ENCODE assay signal across 8 cellular contexts in the genomic region with DNA sequence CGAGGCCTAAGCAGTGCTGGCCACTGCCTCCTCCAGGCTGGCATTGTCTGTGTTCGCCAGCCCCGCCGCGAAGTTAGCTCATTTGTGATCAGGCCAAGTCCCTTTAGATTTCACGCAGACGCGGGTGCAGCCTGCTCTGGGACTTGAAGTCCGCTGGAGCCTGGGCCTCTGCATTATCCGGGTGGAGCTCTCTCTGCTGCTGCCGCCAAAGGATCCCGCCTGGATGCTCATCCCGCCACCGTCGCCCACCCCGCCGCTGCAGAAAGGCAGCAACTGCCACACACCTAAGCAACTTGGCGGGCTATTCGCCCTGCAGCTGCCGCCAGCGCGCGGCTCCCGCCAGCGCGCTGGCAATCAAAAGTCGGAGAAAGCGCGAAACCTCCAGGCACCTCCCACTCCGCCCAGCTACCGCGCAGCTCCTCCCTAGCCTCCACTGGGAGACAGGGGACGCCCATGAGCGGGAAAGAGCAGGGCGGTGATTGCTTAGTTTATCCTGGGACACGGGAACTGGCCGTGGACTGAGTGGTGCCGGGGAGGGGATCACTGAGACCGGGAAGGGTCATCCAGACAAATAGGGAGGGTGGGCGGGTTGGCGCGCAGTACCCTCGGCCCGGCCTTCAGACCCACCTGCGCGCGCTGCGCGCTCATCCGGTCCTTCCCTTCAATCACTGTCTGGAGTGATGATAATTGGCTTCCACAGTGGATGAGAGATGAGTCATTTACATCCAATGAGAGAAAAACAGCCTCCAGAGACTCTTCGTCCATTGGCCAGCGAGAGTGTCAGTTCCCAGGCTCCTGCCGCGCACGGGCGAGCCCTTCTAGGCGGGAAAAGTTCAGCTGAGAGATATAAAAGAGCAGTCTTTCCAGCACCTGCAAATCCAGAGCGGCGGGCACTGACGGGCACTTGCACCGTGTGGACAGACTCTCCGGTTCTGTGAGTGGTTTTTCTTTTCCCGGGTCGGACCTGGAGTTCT. TPM values are rescaled to one million over a fixed set of nuclear protein-coding genes. Genes with fewer than 3 reads are reported as not detected.
DNase-seq lines count a peak whose midpoint lies in the region; ATAC-seq and TF ChIP-seq lines count a peak whose summit lies in the region.

Gene FAM111B, plus strand, starts transcription at position 875 of the 974 bp plus-strand sequence. CDS start 2,389 bp downstream, outside the sequence.

- peaks cover 32% of the 10 kb centered on the region for H3K27me3 Mint-ChIP-seq in GM23338 (ENCODE audit: insufficient read depth, low read depth, poor library complexity)

- H3K4me3 Mint-ChIP-seq in GM23338, result peak within 1 kb of the TSS; percentile 91

- 2% methylated on average over 46 of the region's 64 CpGs; no CpG with 5 or more reads in 1 of the 2 donors for WGBS in transverse colon (ENCODE audit: low coverage in 1 of 2), 2 donors

- in situ Hi-C loops in transverse colon (cut with MboI; ENCODE audit: low pct_ligation_motif_present in 1 of 4, low pct_unique_long_range_greater_than_20kb in 1 of 4, low sequenced_read_pairs in 3 of 4), result no loop called here

- H3K27ac Mint-ChIP-seq in GM23338, result no peak within 1 kb of the TSS; the same call in 1 of the 2 replicates

- TF ChIP-seq POLR2A in Raji (IDR thresholded peaks at IDR 0.05; ENCODE audit: insufficient read depth, low read depth, low read length) (peak; percentile 61), transverse colon (IDR thresholded peaks at IDR 0.05) (no peak)

- no peaks in the 10 kb centered on the region for H3K9me2 ChIP-seq in GM23338 (ENCODE audit: insufficient read depth)

- no peak for TF ChIP-seq EP300 in transverse colon (IDR thresholded peaks at IDR 0.05; ENCODE audit: low read depth)

- peaks cover 14% of the 10 kb centered on the region for H3K9me3 Mint-ChIP-seq in GM23338

- no peaks in the 10 kb centered on the region; the same call in 1 of the 2 replicates for H3F3A ChIP-seq in GM23338 (replicated peaks; ENCODE audit: low read depth)

- peaks cover 20% of the 10 kb centered on the region for H3K4me1 Mint-ChIP-seq in GM23338

- peaks cover 40% of the 10 kb centered on the region for H3K36me3 Mint-ChIP-seq in GM23338 (ENCODE audit: low read depth)

- H3K27me3 ChIP-seq in GM23338 (ENCODE audit: insufficient read depth), result peaks cover 46% of the 10 kb centered on the region
- peaks cover 6% of the 10 kb centered on the region for H3K27me3 ChIP-seq in transverse colon

- no peaks in the 10 kb centered on the region; the same call in 1 of the 2 replicates for H4K20me1 ChIP-seq in GM23338 (replicated peaks; ENCODE audit: insufficient read depth)

- H3K4me1 ChIP-seq in GM23338 (ENCODE audit: insufficient read depth) (peaks cover 14% of the 10 kb centered on the region; the same call in 1 of the 2 replicates), transverse colon (peaks cover 4 to 29% (median 14%) of the 10 kb centered on the region in 4 donors)

- H3K36me3 ChIP-seq in GM23338 (ENCODE audit: insufficient read depth) (0 out of 2 replicates have a peak, but pooled peaks cover 6% of the 10 kb centered on the region), transverse colon (no peaks in the 10 kb centered on the region)

- peak; percentile 86 for ATAC-seq in GM23338

- TF ChIP-seq CTCF in GM23338 (conservative IDR thresholded peaks at IDR 0.05; ENCODE audit: low read depth in 2 of 2) (no peak), transverse colon (IDR thresholded peaks at IDR 0.05) (peak in 1 of 5 experiments; percentile 17)

- peak within 1 kb of the TSS; percentile 88 for H3K4me2 ChIP-seq in GM23338

- intact Hi-C loops in transverse colon (cut with DNase I; ENCODE audit: low total_unique reads), result no loop called here

- H3K9me3 ChIP-seq in transverse colon, result no peaks in the 10 kb centered on the region

- DNase-seq in ELR (ENCODE audit: low read depth) (peak; percentile 97), GM23338 (ENCODE audit: low spot score) (peak; percentile 97), Kasumi-1 (lab: John Stamatoyannopoulos, UW) (peak; percentile 14 to 30), globus pallidus (ENCODE audit: low spot score) (peak; percentile 81), non-pigmented ciliary epithelial cell (ENCODE audit: low read depth) (peak; percentile 54), transverse colon (peak; percentile 90)
- peak; percentile 71 for DNase-seq in activated naive CD4-positive, alpha-beta T cell treated with Interleukin-2 at 50 U/mL for 16 hours

- H3K79me2 ChIP-seq in GM23338 (replicated peaks; ENCODE audit: insufficient read depth), result 0 out of 2 replicates have a peak, but pooled peaks cover 7% of the 10 kb centered on the region

- H3K27ac ChIP-seq in GM23338 (ENCODE audit: low read depth), result no peak within 1 kb of the TSS
- peak within 1 kb of the TSS; percentile 50 to 76 (median 60) for H3K27ac ChIP-seq in transverse colon

- H3K4me3 ChIP-seq in GM23338 (peak within 1 kb of the TSS; percentile 80), transverse colon (peak within 1 kb of the TSS; percentile 10 to 67 (median 47))

- peak within 1 kb of the TSS; percentile 38; the same call in 1 of the 2 replicates for H2AFZ ChIP-seq in GM23338

TF ChIP-seq in GM23338, 12 proteins besides CTCF, POLR2A, EP300 and RAD21 (continues in another document):
- peak; percentile 36; the same call in 1 of the 2 replicates for TF ChIP-seq POLR2AphosphoS5 (IDR thresholded peaks at IDR 0.05; ENCODE audit: low read depth)
- TF ChIP-seq, protein P1, sequence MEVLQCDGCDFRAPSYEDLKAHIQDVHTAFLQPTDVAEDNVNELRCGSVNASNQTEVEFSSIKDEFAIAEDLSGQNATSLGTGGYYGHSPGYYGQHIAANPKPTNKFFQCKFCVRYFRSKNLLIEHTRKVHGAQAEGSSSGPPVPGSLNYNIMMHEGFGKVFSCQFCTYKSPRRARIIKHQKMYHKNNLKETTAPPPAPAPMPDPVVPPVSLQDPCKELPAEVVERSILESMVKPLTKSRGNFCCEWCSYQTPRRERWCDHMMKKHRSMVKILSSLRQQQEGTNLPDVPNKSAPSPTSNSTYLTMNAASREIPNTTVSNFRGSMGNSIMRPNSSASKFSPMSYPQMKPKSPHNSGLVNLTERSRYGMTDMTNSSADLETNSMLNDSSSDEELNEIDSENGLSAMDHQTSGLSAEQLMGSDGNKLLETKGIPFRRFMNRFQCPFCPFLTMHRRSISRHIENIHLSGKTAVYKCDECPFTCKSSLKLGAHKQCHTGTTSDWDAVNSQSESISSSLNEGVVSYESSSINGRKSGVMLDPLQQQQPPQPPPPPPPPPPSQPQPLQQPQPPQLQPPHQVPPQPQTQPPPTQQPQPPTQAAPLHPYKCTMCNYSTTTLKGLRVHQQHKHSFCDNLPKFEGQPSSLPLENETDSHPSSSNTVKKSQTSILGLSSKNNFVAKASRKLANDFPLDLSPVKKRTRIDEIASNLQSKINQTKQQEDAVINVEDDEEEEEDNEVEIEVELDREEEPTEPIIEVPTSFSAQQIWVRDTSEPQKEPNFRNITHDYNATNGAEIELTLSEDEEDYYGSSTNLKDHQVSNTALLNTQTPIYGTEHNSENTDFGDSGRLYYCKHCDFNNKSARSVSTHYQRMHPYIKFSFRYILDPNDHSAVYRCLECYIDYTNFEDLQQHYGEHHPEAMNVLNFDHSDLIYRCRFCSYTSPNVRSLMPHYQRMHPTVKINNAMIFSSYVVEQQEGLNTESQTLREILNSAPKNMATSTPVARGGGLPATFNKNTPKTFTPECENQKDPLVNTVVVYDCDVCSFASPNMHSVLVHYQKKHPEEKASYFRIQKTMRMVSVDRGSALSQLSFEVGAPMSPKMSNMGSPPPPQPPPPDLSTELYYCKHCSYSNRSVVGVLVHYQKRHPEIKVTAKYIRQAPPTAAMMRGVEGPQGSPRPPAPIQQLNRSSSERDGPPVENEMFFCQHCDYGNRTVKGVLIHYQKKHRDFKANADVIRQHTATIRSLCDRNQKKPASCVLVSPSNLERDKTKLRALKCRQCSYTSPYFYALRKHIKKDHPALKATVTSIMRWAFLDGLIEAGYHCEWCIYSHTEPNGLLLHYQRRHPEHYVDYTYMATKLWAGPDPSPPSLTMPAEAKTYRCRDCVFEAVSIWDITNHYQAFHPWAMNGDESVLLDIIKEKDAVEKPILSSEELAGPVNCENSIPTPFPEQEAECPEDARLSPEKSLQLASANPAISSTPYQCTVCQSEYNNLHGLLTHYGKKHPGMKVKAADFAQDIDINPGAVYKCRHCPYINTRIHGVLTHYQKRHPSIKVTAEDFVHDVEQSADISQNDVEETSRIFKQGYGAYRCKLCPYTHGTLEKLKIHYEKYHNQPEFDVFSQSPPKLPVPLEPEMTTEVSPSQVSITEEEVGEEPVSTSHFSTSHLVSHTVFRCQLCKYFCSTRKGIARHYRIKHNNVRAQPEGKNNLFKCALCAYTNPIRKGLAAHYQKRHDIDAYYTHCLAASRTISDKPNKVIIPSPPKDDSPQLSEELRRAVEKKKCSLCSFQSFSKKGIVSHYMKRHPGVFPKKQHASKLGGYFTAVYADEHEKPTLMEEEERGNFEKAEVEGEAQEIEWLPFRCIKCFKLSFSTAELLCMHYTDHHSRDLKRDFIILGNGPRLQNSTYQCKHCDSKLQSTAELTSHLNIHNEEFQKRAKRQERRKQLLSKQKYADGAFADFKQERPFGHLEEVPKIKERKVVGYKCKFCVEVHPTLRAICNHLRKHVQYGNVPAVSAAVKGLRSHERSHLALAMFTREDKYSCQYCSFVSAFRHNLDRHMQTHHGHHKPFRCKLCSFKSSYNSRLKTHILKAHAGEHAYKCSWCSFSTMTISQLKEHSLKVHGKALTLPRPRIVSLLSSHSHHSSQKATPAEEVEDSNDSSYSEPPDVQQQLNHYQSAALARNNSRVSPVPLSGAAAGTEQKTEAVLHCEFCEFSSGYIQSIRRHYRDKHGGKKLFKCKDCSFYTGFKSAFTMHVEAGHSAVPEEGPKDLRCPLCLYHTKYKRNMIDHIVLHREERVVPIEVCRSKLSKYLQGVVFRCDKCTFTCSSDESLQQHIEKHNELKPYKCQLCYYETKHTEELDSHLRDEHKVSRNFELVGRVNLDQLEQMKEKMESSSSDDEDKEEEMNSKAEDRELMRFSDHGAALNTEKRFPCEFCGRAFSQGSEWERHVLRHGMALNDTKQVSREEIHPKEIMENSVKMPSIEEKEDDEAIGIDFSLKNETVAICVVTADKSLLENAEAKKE (CRISPR knock-in tag; IDR thresholded peaks at IDR 0.05), result no peak

RNA-seq across cellular contexts. Expression of gene FAM111B, which starts in this region (rescaled TPM):
- total RNA-seq in GM23338 (2014; rRNA removed; shearing (Covaris generic)), result 27.9 and 30.6 TPM in 2 replicates
- polyA plus RNA-seq in GM23338 (2016; fragmentation: Nextera tagmentation; extraction: Ambion mirVana), result 28.2 and 40.7 TPM in 2 replicates
- total RNA-seq in transverse colon, result 1 to 10 TPM in 1 of 4 donors, under 1 TPM in 3; 0.37 to 1.7 (median 0.40) TPM

Comparison
In these comparisons a context has a peak if more than half of its experiments do, and no peak if none do; other contexts are left out.
1. RNA of gene FAM111B (total RNA-seq): 27.9 to 30.6 TPM in GM23338; 0.37 to 1.7 TPM in transverse colon; every median in the first group is over 10 times any median in the second.
2. DNase-seq: peak in every context shown above with its lines; median percentile 97 in ELR; 97 in GM23338; 90 in transverse colon; 81 in globus pallidus; 71 in activated naive CD4-positive, alpha-beta T cell treated with Interleukin-2 at 50 U/mL for 16 hours; 54 in non-pigmented ciliary epithelial cell; 22 in Kasumi-1.